ENCODE assay signal across 8 cellular contexts in genomic region chr1:60970081-60970509, GRCh38.
DNase-seq lines count a peak whose midpoint lies in the region; ATAC-seq and TF ChIP-seq lines count a peak whose summit lies in the region.

No MANE protein-coding gene starts in this region.

- no peak overlapping the region for H3K27ac ChIP-seq in neural cell (ENCODE audit: low read length)

- H3K9ac ChIP-seq in neural cell (ENCODE audit: low read length) = peak overlapping the region; percentile 20

- H3K36me3 ChIP-seq in neural cell (ENCODE audit: insufficient read depth, low read length) = no peaks in the 10 kb centered on the region

- peaks cover 23 to 28% of the 10 kb centered on the region in 2 donors for H3K27me3 Mint-ChIP-seq in natural killer cell treated with Interleukin-12 subunit alpha and Interleukin-12 subunit beta and Interleukin-15 and Interleukin-18, amount 100 ng/mL, for 72 hours

- no peak for ATAC-seq in HG03097 (IDR thresholded peaks at IDR 0.05; ENCODE audit: low FRiP score, unreplicated experiment)
- no peak for ATAC-seq in natural killer cell treated with Interleukin-12 subunit alpha and Interleukin-12 subunit beta and Interleukin-15 and Interleukin-18, amount 100 ng/mL, for 72 hours
- ATAC-seq in HG02852 (IDR thresholded peaks at IDR 0.05; ENCODE audit: unreplicated experiment) = no peak

- H3F3A ChIP-seq in neural cell (ENCODE audit: insufficient read depth, low read length, poor library complexity, severe bottlenecking) = no peaks in the 10 kb centered on the region

- TF ChIP-seq RAD21 in neural cell (conservative IDR thresholded peaks at IDR 0.05) = peak; percentile 85

- TF ChIP-seq EP300 in neural cell (conservative IDR thresholded peaks at IDR 0.05; ENCODE audit: poor library complexity, severe bottlenecking) = no peak

- peaks cover 6% of the 10 kb centered on the region for H3K9me3 ChIP-seq in neural cell (ENCODE audit: low read length)

- H3K4me3 Mint-ChIP-seq in natural killer cell treated with Interleukin-12 subunit alpha and Interleukin-12 subunit beta and Interleukin-15 and Interleukin-18, amount 100 ng/mL, for 72 hours = no peak overlapping the region

- DNase-seq in DMS 273 (lab: John Stamatoyannopoulos, UW; ENCODE audit: unreplicated experiment) (peak; percentile 50), NCI-H748 treated with DMSO at 0.1 percent for 48 hours (lab: John Stamatoyannopoulos, UW) (peak; percentile 36), epithelial cell of esophagus (ENCODE audit: low read depth) (peak; percentile 54), islet precursor cell (no peak)
- no peak for DNase-seq in natural killer cell treated with Interleukin-12 subunit alpha and Interleukin-12 subunit beta and Interleukin-15 and Interleukin-18, amount 100 ng/mL, for 72 hours (ENCODE audit: low spot score)

- peaks cover 14% of the 10 kb centered on the region for H3K36me3 Mint-ChIP-seq in natural killer cell treated with Interleukin-12 subunit alpha and Interleukin-12 subunit beta and Interleukin-15 and Interleukin-18, amount 100 ng/mL, for 72 hours

- H3K27me3 ChIP-seq in neural cell (ENCODE audit: insufficient read depth, low read depth, low read length) = no peaks in the 10 kb centered on the region

- TF ChIP-seq CTCF in epithelial cell of esophagus (IDR thresholded peaks at IDR 0.05; ENCODE audit: insufficient read depth, low read depth, low read length, missing control alignments) (peak; percentile 56), neural cell (IDR thresholded peaks at IDR 0.05; ENCODE audit: poor library complexity, severe bottlenecking) (peak; percentile 83)

- H3K79me2 ChIP-seq in neural cell (replicated peaks; ENCODE audit: insufficient read depth, low read length) = no peaks in the 10 kb centered on the region

- peak overlapping the region; percentile 5 for H2AFZ ChIP-seq in neural cell (ENCODE audit: low read depth, low read length)

- H3K4me2 ChIP-seq in neural cell (ENCODE audit: low read length) = peak overlapping the region; percentile 60

- no peaks in the 10 kb centered on the region for H4K20me1 ChIP-seq in neural cell (ENCODE audit: insufficient read depth)

- H3K9me3 Mint-ChIP-seq in natural killer cell treated with Interleukin-12 subunit alpha and Interleukin-12 subunit beta and Interleukin-15 and Interleukin-18, amount 100 ng/mL, for 72 hours = peaks cover 5% of the 10 kb centered on the region

- H3K4me3 ChIP-seq in epithelial cell of esophagus (ENCODE audit: low read length) = no peak overlapping the region
- H3K4me3 ChIP-seq in neural cell (ENCODE audit: low read length) = peak overlapping the region; percentile 21

- H3K9me2 ChIP-seq in neural cell (ENCODE audit: insufficient read depth, low read length) = no peaks in the 10 kb centered on the region

- H3K27ac Mint-ChIP-seq in natural killer cell treated with Interleukin-12 subunit alpha and Interleukin-12 subunit beta and Interleukin-15 and Interleukin-18, amount 100 ng/mL, for 72 hours = no peak overlapping the region

- H3K4me1 Mint-ChIP-seq in natural killer cell treated with Interleukin-12 subunit alpha and Interleukin-12 subunit beta and Interleukin-15 and Interleukin-18, amount 100 ng/mL, for 72 hours (ENCODE audit: low read depth in 2 of 2) = no peaks in the 10 kb centered on the region

TF ChIP-seq in neural cell, 6 proteins besides CTCF, POLR2A, EP300 and RAD21:
- TF ChIP-seq MXI1 (conservative IDR thresholded peaks at IDR 0.05; ENCODE audit: poor library complexity, severe bottlenecking) (no peak), SMC3 (conservative IDR thresholded peaks at IDR 0.05; ENCODE audit: poor library complexity) (peak; percentile 85), TAF1 (IDR thresholded peaks at IDR 0.05; ENCODE audit: low read depth) (no peak), EZH2 (IDR thresholded peaks at IDR 0.05; ENCODE audit: borderline replicate concordance, insufficient read depth, low read length, poor library complexity, severe bottlenecking) (no peak), POLR2AphosphoS5 (IDR thresholded peaks at IDR 0.05) (no peak)

Comparison
In these comparisons a context has a peak if more than half of its experiments do, and no peak if none do; other contexts are left out.
1. DNase-seq: peak in DMS 273 (single experiment), NCI-H748 treated with DMSO at 0.1 percent for 48 hours (single experiment) and epithelial cell of esophagus (single experiment); none in natural killer cell treated with Interleukin-12 subunit alpha and Interleukin-12 subunit beta and Interleukin-15 and Interleukin-18, amount 100 ng/mL, for 72 hours (single experiment) and islet precursor cell (single experiment).